ENCODE assay signal across 8 cellular contexts in the genomic region with DNA sequence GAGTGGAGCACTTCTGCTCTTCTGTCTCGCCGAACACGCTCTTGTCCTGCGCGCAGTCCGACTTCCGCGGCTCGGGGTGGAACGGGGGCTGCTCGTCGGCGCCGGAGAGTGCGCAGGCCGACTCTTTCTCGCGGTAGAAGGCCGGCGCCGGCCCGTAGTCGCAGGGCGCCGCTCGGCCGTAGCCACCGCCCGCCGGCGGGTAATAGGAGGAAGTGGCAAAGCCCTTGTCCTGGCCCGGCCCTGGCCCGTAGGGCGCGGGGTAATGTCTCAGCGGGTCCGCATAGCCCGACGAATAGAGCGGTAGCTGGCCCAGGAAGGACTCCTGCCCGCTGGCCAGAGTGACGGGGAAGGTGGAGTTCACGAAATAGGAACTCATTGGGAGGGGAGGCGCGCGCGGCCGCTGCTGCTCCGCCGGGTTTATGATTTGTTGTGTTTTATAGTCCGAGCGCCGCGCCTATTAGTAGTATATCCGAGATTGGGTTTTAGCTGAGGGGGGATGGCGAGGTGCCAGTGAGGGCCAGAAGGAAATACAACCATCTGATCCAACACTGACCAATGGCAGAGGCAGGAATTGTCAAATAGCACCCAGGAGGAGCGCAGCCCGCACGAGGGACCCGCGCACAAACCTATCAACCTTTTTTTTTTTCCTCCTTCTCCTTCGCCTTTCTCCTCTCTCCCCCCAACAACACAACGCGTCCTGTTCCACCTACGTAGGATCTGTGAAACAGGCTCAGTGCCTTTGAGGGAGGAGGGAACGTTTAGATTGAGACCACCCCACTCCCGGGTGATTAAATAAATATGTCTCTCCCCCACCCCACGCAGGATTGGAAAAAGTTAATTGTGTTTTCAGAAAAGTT. TPM values are rescaled to one million over a fixed set of nuclear protein-coding genes. Genes with fewer than 3 reads are reported as not detected.
DNase-seq lines count a peak whose midpoint lies in the region; ATAC-seq and TF ChIP-seq lines count a peak whose summit lies in the region.

No MANE protein-coding gene starts in this region.

- no peaks in the 10 kb centered on the region for H3K36me3 ChIP-seq in MM.1S (replicated peaks; ENCODE audit: insufficient read depth, low read length)

- no peaks in the 10 kb centered on the region for H3K36me3 Mint-ChIP-seq in activated naive CD8-positive, alpha-beta T cell treated with anti-CD3 and anti-CD28 coated beads, Interleukin-2, amount 50 U/mL, for 24 hours (ENCODE audit: low read depth)
- H3K36me3 Mint-ChIP-seq in stimulated activated naive CD8-positive, alpha-beta T cell treated with anti-CD3 and anti-CD28 coated beads, Interleukin-15, Interleukin-2, amounts not matched to agents 100 ng/mL and 50 ng/mL, for 24 hours (ENCODE audit: low read depth), result no peaks in the 10 kb centered on the region

- H3K79me2 ChIP-seq in MM.1S (ENCODE audit: low read length), result no peaks in the 10 kb centered on the region

- peak overlapping the region; percentile 54 for H2AFZ ChIP-seq in MM.1S (ENCODE audit: low read length)

- no peaks in the 10 kb centered on the region for H4K20me1 ChIP-seq in MM.1S (ENCODE audit: insufficient read depth, low read length)

- H3K4me1 ChIP-seq in MM.1S (ENCODE audit: low read length), result no peaks in the 10 kb centered on the region

- H3K27me3 Mint-ChIP-seq in activated naive CD8-positive, alpha-beta T cell treated with anti-CD3 and anti-CD28 coated beads, Interleukin-2, amount 50 U/mL, for 24 hours, result peaks cover 85% of the 10 kb centered on the region
- H3K27me3 Mint-ChIP-seq in stimulated activated naive CD8-positive, alpha-beta T cell treated with anti-CD3 and anti-CD28 coated beads, Interleukin-15, Interleukin-2, amounts not matched to agents 100 ng/mL and 50 ng/mL, for 24 hours, result peaks cover 90% of the 10 kb centered on the region

- intact Hi-C loops in left colon (cut with DNase I, micrococcal nuclease), result no loop called here

- DNase-seq in MM.1S, result no peak
- DNase-seq in activated naive CD8-positive, alpha-beta T cell treated with anti-CD3 and anti-CD28 coated beads, Interleukin-2, amount 50 U/mL, for 24 hours, result no peak
- DNase-seq in left colon, result peak; percentile 91 to 93

- no peaks in the 10 kb centered on the region for H3K9me2 ChIP-seq in MM.1S (replicated peaks; ENCODE audit: insufficient read depth, low read length)

- H3K27ac ChIP-seq in MM.1S (ENCODE audit: low read length), result no peak overlapping the region

- peak overlapping the region; percentile 18 for H3K27ac Mint-ChIP-seq in activated naive CD8-positive, alpha-beta T cell treated with anti-CD3 and anti-CD28 coated beads, Interleukin-2, amount 50 U/mL, for 24 hours
- H3K27ac Mint-ChIP-seq in stimulated activated naive CD8-positive, alpha-beta T cell treated with anti-CD3 and anti-CD28 coated beads, Interleukin-15, Interleukin-2, amounts not matched to agents 100 ng/mL and 50 ng/mL, for 24 hours, result no peak overlapping the region

- H3K4me3 Mint-ChIP-seq in activated naive CD8-positive, alpha-beta T cell treated with anti-CD3 and anti-CD28 coated beads, Interleukin-2, amount 50 U/mL, for 24 hours, result peak overlapping the region; percentile 58
- peak overlapping the region; percentile 80 for H3K4me3 Mint-ChIP-seq in stimulated activated naive CD8-positive, alpha-beta T cell treated with anti-CD3 and anti-CD28 coated beads, Interleukin-15, Interleukin-2, amounts not matched to agents 100 ng/mL and 50 ng/mL, for 24 hours

- H3F3A ChIP-seq in MM.1S (ENCODE audit: insufficient read depth, low read length), result no peaks in the 10 kb centered on the region

- H3K4me2 ChIP-seq in MM.1S (ENCODE audit: low read depth, low read length), result peak overlapping the region; percentile 95

- H3K9me3 ChIP-seq in MM.1S (replicated peaks; ENCODE audit: insufficient read depth, low read length), result no peaks in the 10 kb centered on the region

- H3K9ac ChIP-seq in MM.1S (ENCODE audit: low read length), result no peak overlapping the region

- no peak for TF ChIP-seq CTCF in MM.1S (IDR thresholded peaks at IDR 0.05; ENCODE audit: low read length)

- no peaks in the 10 kb centered on the region for H3K9me3 Mint-ChIP-seq in activated naive CD8-positive, alpha-beta T cell treated with anti-CD3 and anti-CD28 coated beads, Interleukin-2, amount 50 U/mL, for 24 hours
- no peaks in the 10 kb centered on the region for H3K9me3 Mint-ChIP-seq in stimulated activated naive CD8-positive, alpha-beta T cell treated with anti-CD3 and anti-CD28 coated beads, Interleukin-15, Interleukin-2, amounts not matched to agents 100 ng/mL and 50 ng/mL, for 24 hours

- ATAC-seq in activated naive CD8-positive, alpha-beta T cell treated with anti-CD3 and anti-CD28 coated beads, Interleukin-2, amount 50 U/mL, for 24 hours, result peak; percentile 22
- ATAC-seq in left colon (peak; percentile 65), HG03025 (IDR thresholded peaks at IDR 0.05; ENCODE audit: low FRiP score, unreplicated experiment) (no peak), HG02759 (IDR thresholded peaks at IDR 0.05; ENCODE audit: unreplicated experiment) (no peak), HG03378 (IDR thresholded peaks at IDR 0.05; ENCODE audit: unreplicated experiment) (no peak)

- H3K4me1 Mint-ChIP-seq in activated naive CD8-positive, alpha-beta T cell treated with anti-CD3 and anti-CD28 coated beads, Interleukin-2, amount 50 U/mL, for 24 hours, result peaks cover 29% of the 10 kb centered on the region
- H3K4me1 Mint-ChIP-seq in stimulated activated naive CD8-positive, alpha-beta T cell treated with anti-CD3 and anti-CD28 coated beads, Interleukin-15, Interleukin-2, amounts not matched to agents 100 ng/mL and 50 ng/mL, for 24 hours (ENCODE audit: low read depth), result peaks cover 41% of the 10 kb centered on the region

- H3K27me3 ChIP-seq in MM.1S (replicated peaks; ENCODE audit: insufficient read depth, low read length), result peaks cover 77% of the 10 kb centered on the region

- H3K4me3 ChIP-seq in GM08714 (ENCODE audit: low read length) (peak overlapping the region; percentile 56; the same call in 1 of the 2 replicates), MM.1S (ENCODE audit: low read length) (peak overlapping the region; percentile 58)

RNA-seq across cellular contexts. Expression of a gene that starts 4.4 kb away (rescaled TPM):
- 10 to 100 TPM; 14.5 to 16.4 TPM for total RNA-seq in left colon

RNA-seq across cellular contexts. Expression of a gene that starts 6.8 kb away (rescaled TPM):
- total RNA-seq in left colon, result 10 to 100 TPM; 39.3 to 43.3 TPM

RNA-seq across cellular contexts. Expression of a gene that starts 8.0 kb away (rescaled TPM):
- 10 to 100 TPM; 35.8 to 41.9 TPM for total RNA-seq in left colon

RNA-seq across cellular contexts. Expression of a gene that starts 12.8 kb away (rescaled TPM):
- 10 to 100 TPM; 26.6 to 30.2 TPM for total RNA-seq in left colon

RNA-seq across cellular contexts. Expression of a gene that starts 17.1 kb away (rescaled TPM):
- total RNA-seq in left colon, result 1 to 10 TPM; 6.3 TPM

Comparison
In these comparisons a context has a peak if more than half of its experiments do, and no peak if none do; other contexts are left out.
1. DNase-seq: peak in left colon (2 of 2); none in MM.1S (single experiment) and activated naive CD8-positive, alpha-beta T cell treated with anti-CD3 and anti-CD28 coated beads, Interleukin-2, amount 50 U/mL, for 24 hours (single experiment).
2. ATAC-seq: peak in activated naive CD8-positive, alpha-beta T cell treated with anti-CD3 and anti-CD28 coated beads, Interleukin-2, amount 50 U/mL, for 24 hours (single experiment) and left colon (single experiment); none in HG03025 (single experiment), HG02759 (single experiment) and HG03378 (single experiment).